ENCODE assay signal across 8 cellular contexts in genomic region chr7:150324366-150324961, GRCh38. TPM values are rescaled to one million over a fixed set of nuclear protein-coding genes. Genes with fewer than 3 reads are reported as not detected.
DNase-seq lines count a peak whose midpoint lies in the region; ATAC-seq, FAIRE-seq and TF ChIP-seq lines count a peak whose summit lies in the region.

No MANE protein-coding gene starts in this region.

- no TSS peak for BruUV-seq in Caco-2 (replicated peaks; lab: Mats Ljungman, UMichigan)

- H3K27me3 ChIP-seq in Caco-2 (replicated peaks; ENCODE audit: control insufficient read depth, insufficient read depth, low read length), result no peaks in the 10 kb centered on the region
- no peaks in the 10 kb centered on the region for H3K27me3 ChIP-seq in bronchial epithelial cell (ENCODE audit: control insufficient read depth, insufficient read depth, low read length)
- no peaks in the 10 kb centered on the region for H3K27me3 ChIP-seq in muscle layer of duodenum (ENCODE audit: low read depth, low read length)

- H3K4me3 Mint-ChIP-seq in Caco-2 (ENCODE audit: unreplicated experiment), result peak overlapping the region; percentile 95

- intact Hi-C loops in Caco-2 (cut with micrococcal nuclease; ENCODE audit: unreplicated experiment), result no loop called here

- ATAC-seq in HG02973 (IDR thresholded peaks at IDR 0.05; ENCODE audit: unreplicated experiment), result no peak

- no peaks in the 10 kb centered on the region for H3K9me3 Mint-ChIP-seq in Caco-2 (ENCODE audit: unreplicated experiment)

- peak overlapping the region; percentile 93 for H3K4me3 ChIP-seq in Caco-2 (ENCODE audit: low read depth, low read length)
- peak overlapping the region; percentile 77 for H3K4me3 ChIP-seq in bronchial epithelial cell (ENCODE audit: low read depth, low read length)
- H3K4me3 ChIP-seq in muscle layer of duodenum (ENCODE audit: low read depth in 1 of 2, low read length in 2 of 2), result peak overlapping the region; percentile 28 to 79

- POLR2A ChIA-PET in Caco-2 (lab: Charles Lee), result no interaction called here

- peaks cover 78% of the 10 kb centered on the region for H3K36me3 Mint-ChIP-seq in Caco-2 (ENCODE audit: insufficient read depth, unreplicated experiment)

- H3K36me3 ChIP-seq in Caco-2 (ENCODE audit: control insufficient read depth, insufficient read depth, low read length) (peaks cover 9% of the 10 kb centered on the region), KOPT-K1 (ENCODE audit: insufficient read depth, low read length) (peaks cover 48% of the 10 kb centered on the region), bronchial epithelial cell (ENCODE audit: control insufficient read depth, insufficient read depth, low read length) (peaks cover 3% of the 10 kb centered on the region), muscle layer of duodenum (ENCODE audit: control insufficient read depth in 1 of 2, insufficient read depth in 2 of 2, low read length in 2 of 2) (peaks cover 6 to 12% of the 10 kb centered on the region in 2 donors)

- DNase-seq in Caco-2 (peak in 1 of 2 experiments; percentile 29), bronchial epithelial cell (ENCODE audit: low read depth) (peak; percentile 54), NCI-H2196 (lab: John Stamatoyannopoulos, UW; ENCODE audit: unreplicated experiment) (no peak), SKM-1 (lab: John Stamatoyannopoulos, UW; ENCODE audit: unreplicated experiment) (no peak), DMS114 treated with DMSO at 0.1 percent for 48 hours (lab: John Stamatoyannopoulos, UW; ENCODE audit: unreplicated experiment) (no peak)

- H3K27me3 Mint-ChIP-seq in Caco-2 (ENCODE audit: insufficient read depth, unreplicated experiment), result no peaks in the 10 kb centered on the region

- CTCF ChIA-PET in Caco-2 (lab: Charles Lee), result interaction anchor here (1.3 kb wide), 1 partner anchor 54 kb away, joined by 3 read pairs; no protein-coding TSS in a partner anchor

- H3K4me1 ChIP-seq in Caco-2 (peaks cover 27% of the 10 kb centered on the region), muscle layer of duodenum (ENCODE audit: control insufficient read depth in 1 of 2, insufficient read depth in 2 of 2, low read length in 2 of 2) (peaks cover 0 to 11% of the 10 kb centered on the region in 2 donors)

- no peak for TF ChIP-seq CTCF in Caco-2 (IDR thresholded peaks at IDR 0.05; ENCODE audit: insufficient read depth in 1 of 2, low read depth in 1 of 2, low read length in 1 of 2, severe bottlenecking in 1 of 2, unreplicated experiment in 1 of 2)
- TF ChIP-seq CTCF in bronchial epithelial cell (IDR thresholded peaks at IDR 0.05; ENCODE audit: insufficient read depth, low read length, severe bottlenecking), result no peak

- H3K4me1 Mint-ChIP-seq in Caco-2 (ENCODE audit: low read depth, unreplicated experiment), result peaks cover 19% of the 10 kb centered on the region

- H3K9me3 ChIP-seq in Caco-2 (no peaks in the 10 kb centered on the region), KOPT-K1 (ENCODE audit: insufficient read depth, low read length, poor library complexity, severe bottlenecking) (no peaks in the 10 kb centered on the region), muscle layer of duodenum (ENCODE audit: control insufficient read depth in 1 of 2, low read length in 2 of 2) (no peaks in the 10 kb centered on the region)

- peak overlapping the region; percentile 92 for H3K27ac Mint-ChIP-seq in Caco-2 (ENCODE audit: unreplicated experiment)

- H3K27ac ChIP-seq in KOPT-K1 (ENCODE audit: low read depth, low read length, poor library complexity, severe bottlenecking) (peak overlapping the region; percentile 99), muscle layer of duodenum (ENCODE audit: low read length) (peak overlapping the region; percentile 19)

- FAIRE-seq in bronchial epithelial cell (lab: Jason Lieb, UNC), result no peak

RNA-seq across cellular contexts. Expression of gene ACTR3C, which starts 1.1 kb away (rescaled TPM):
- 8.0 and 9.2 TPM in 2 replicates for total RNA-seq in Caco-2 (2022)
- total RNA-seq in bronchial epithelial cell, result 4.2 and 6.4 TPM in 2 replicates

RNA-seq across cellular contexts. Expression of gene LRRC61, which starts 1.3 kb away (rescaled TPM):
- total RNA-seq in Caco-2 (2022) (32.4 and 35.8 TPM in 2 replicates), bronchial epithelial cell (7.6 and 8.2 TPM in 2 replicates)

RNA-seq across cellular contexts. Expression of gene RARRES2, which starts 17.0 kb away (rescaled TPM):
- total RNA-seq in Caco-2 (2022) (not detected in 2 replicates), bronchial epithelial cell (1.1 TPM in 1 of 2 replicates, not detected in the other)

RNA-seq across cellular contexts. Expression of gene REPIN1, which starts 44.2 kb away (rescaled TPM):
- total RNA-seq in Caco-2 (2022) (141 and 148 TPM in 2 replicates), bronchial epithelial cell (26.1 and 28.2 TPM in 2 replicates)

RNA-seq across cellular contexts. Expression of gene ZNF775, which starts 54.7 kb away (rescaled TPM):
- 4.0 and 4.4 TPM in 2 replicates for total RNA-seq in Caco-2 (2022)
- total RNA-seq in bronchial epithelial cell, result 3.2 and 3.5 TPM in 2 replicates
